8 cellular contexts compared by ENCODE assay signal in genomic region chr17:78798695-78799559, GRCh38. TPM values are rescaled to one million over a fixed set of nuclear protein-coding genes. Genes with fewer than 3 reads are reported as not detected.
A peak's percentile ranks its signal among the peaks of the same experiment; 100 is the strongest.
DNase-seq lines count a peak whose midpoint lies in the region; ATAC-seq and TF ChIP-seq lines count a peak whose summit lies in the region.

No MANE protein-coding gene starts in this region.

- peak overlapping the region; percentile 97 for H3K27ac Mint-ChIP-seq in CD4-positive, alpha-beta T cell
- peak overlapping the region in 2 of 3 experiments; percentile 79 to 95; a peak in 4 of 7 replicates for H3K27ac Mint-ChIP-seq in H9
- peak overlapping the region; percentile 85 for H3K27ac Mint-ChIP-seq in activated T-helper 2 cell treated with anti-CD3 and anti-CD28 coated beads, Interferon-gamma antibody, Interleukin-2, Interleukin-4, amounts not matched to agents 10 μg/mL and 5 μg/mL and 100 μg/mL, durations not matched to agents 14 hours and 24 hours and 36 hours

- H3K79me2 ChIP-seq in H9 (ENCODE audit: insufficient read depth, low read length) (no peaks in the 10 kb centered on the region), hepatocyte (no peaks in the 10 kb centered on the region)

- intact Hi-C loops in CD4-positive, alpha-beta T cell (cut with DNase I, micrococcal nuclease) = loop anchor here (1.0 to 2.0 kb wide), 2 partner anchors 20 to 90 kb away; no protein-coding TSS in a partner anchor
- intact Hi-C loops in activated T-helper 2 cell treated with anti-CD3 and anti-CD28 coated beads, Interferon-gamma antibody, Interleukin-2, Interleukin-4, amounts not matched to agents 10 μg/mL and 5 μg/mL and 100 μg/mL, durations not matched to agents 14 hours and 24 hours and 36 hours (cut with micrococcal nuclease) = no loop called here

- H2BK20ac ChIP-seq in H9 (ENCODE audit: low read depth, low read length, poor library complexity, severe bottlenecking) = no peak overlapping the region

- H2BK15ac ChIP-seq in H9 (ENCODE audit: low read depth, low read length) = no peak overlapping the region

- WGBS in H9 (ENCODE audit: extremely low coverage, insufficient read length, low lambda C conversion rate) = no CpG with 5 or more reads among the region's 33 CpGs
- WGBS in hepatocyte (ENCODE audit: low lambda C conversion rate, missing lambda C conversion rate) = 92% methylated on average over 33 of the region's 33 CpGs
- WGBS in suprapubic skin = 83% methylated on average over 29 of the region's 33 CpGs

- no peaks in the 10 kb centered on the region for H3K9me2 ChIP-seq in hepatocyte (replicated peaks; ENCODE audit: insufficient read depth)

- H4K20me1 ChIP-seq in H9 (ENCODE audit: control insufficient read depth, insufficient read depth, insufficient read length) = no peaks in the 10 kb centered on the region
- H4K20me1 ChIP-seq in hepatocyte (ENCODE audit: insufficient read depth, poor library complexity, severe bottlenecking) = no peaks in the 10 kb centered on the region

- H3K27me3 Mint-ChIP-seq in CD4-positive, alpha-beta T cell = no peaks in the 10 kb centered on the region
- H3K27me3 Mint-ChIP-seq in H9 (ENCODE audit: low read depth) = no peaks in the 10 kb centered on the region
- H3K27me3 Mint-ChIP-seq in activated T-helper 2 cell treated with anti-CD3 and anti-CD28 coated beads, Interferon-gamma antibody, Interleukin-2, Interleukin-4, amounts not matched to agents 10 μg/mL and 5 μg/mL and 100 μg/mL, durations not matched to agents 14 hours and 24 hours and 36 hours (ENCODE audit: low read depth) = no peaks in the 10 kb centered on the region

- peak overlapping the region; percentile 71 for H3K4me3 Mint-ChIP-seq in CD4-positive, alpha-beta T cell
- H3K4me3 Mint-ChIP-seq in H9 = no peak overlapping the region
- H3K4me3 Mint-ChIP-seq in activated T-helper 2 cell treated with anti-CD3 and anti-CD28 coated beads, Interferon-gamma antibody, Interleukin-2, Interleukin-4, amounts not matched to agents 10 μg/mL and 5 μg/mL and 100 μg/mL, durations not matched to agents 14 hours and 24 hours and 36 hours (ENCODE audit: low read depth) = no peak overlapping the region

- no peak overlapping the region for H2BK120ac ChIP-seq in H9 (ENCODE audit: low read depth, low read length, poor library complexity, severe bottlenecking)

- H3K36me3 ChIP-seq in hepatocyte (replicated peaks; ENCODE audit: insufficient read depth, low read depth) = no peaks in the 10 kb centered on the region
- peaks cover 86% of the 10 kb centered on the region for H3K36me3 ChIP-seq in suprapubic skin

- H3K14ac ChIP-seq in H9 (ENCODE audit: insufficient read depth, low read length) = no peak overlapping the region

- H3K56ac ChIP-seq in H9 (ENCODE audit: insufficient read length, low read depth, low read length) = no peak overlapping the region

- TF ChIP-seq CTCF in CD4-positive, alpha-beta T cell (IDR thresholded peaks at IDR 0.05) = peak; percentile 71
- peak; percentile 49 for TF ChIP-seq CTCF in H9 (conservative IDR thresholded peaks at IDR 0.05)
- peak; percentile 45 for TF ChIP-seq CTCF in hepatocyte (IDR thresholded peaks at IDR 0.05; ENCODE audit: poor library complexity)
- peak; percentile 18 for TF ChIP-seq CTCF in suprapubic skin (IDR thresholded peaks at IDR 0.05)

- H3K27ac ChIP-seq in CD4-positive, alpha-beta T cell (ENCODE audit: low read depth, low read length) = no peak overlapping the region
- H3K27ac ChIP-seq in H9 (ENCODE audit: insufficient read length, low read depth, low read length) (no peak overlapping the region), hepatocyte (no peak overlapping the region), suprapubic skin (no peak overlapping the region)

- H3K23ac ChIP-seq in H9 (ENCODE audit: insufficient read length, low read depth, low read length) = no peak overlapping the region

- H3K18ac ChIP-seq in H9 (ENCODE audit: insufficient read length, low read depth, low read length) = no peak overlapping the region

- H3K4me1 Mint-ChIP-seq in CD4-positive, alpha-beta T cell (ENCODE audit: low read depth) = peaks cover 80% of the 10 kb centered on the region
- no peaks in the 10 kb centered on the region for H3K4me1 Mint-ChIP-seq in H9
- H3K4me1 Mint-ChIP-seq in activated T-helper 2 cell treated with anti-CD3 and anti-CD28 coated beads, Interferon-gamma antibody, Interleukin-2, Interleukin-4, amounts not matched to agents 10 μg/mL and 5 μg/mL and 100 μg/mL, durations not matched to agents 14 hours and 24 hours and 36 hours (ENCODE audit: low read depth) = peaks cover 24% of the 10 kb centered on the region

- no peak overlapping the region for H4K5ac ChIP-seq in H9 (ENCODE audit: insufficient read length, low read depth, low read length)

- H3K9me3 ChIP-seq in CD4-positive, alpha-beta T cell (ENCODE audit: control insufficient read depth, low read length) = no peaks in the 10 kb centered on the region
- H3K9me3 ChIP-seq in H9 (ENCODE audit: control insufficient read depth, low read depth, low read length) (no peaks in the 10 kb centered on the region), hepatocyte (ENCODE audit: low read depth) (no peaks in the 10 kb centered on the region), suprapubic skin (no peaks in the 10 kb centered on the region)

- peak; percentile 29 for ATAC-seq in CD4-positive, alpha-beta T cell (ENCODE audit: poor library complexity)
- no peak for ATAC-seq in HG02973 (IDR thresholded peaks at IDR 0.05; ENCODE audit: unreplicated experiment)
- ATAC-seq in GM21423 (IDR thresholded peaks at IDR 0.05; ENCODE audit: unreplicated experiment) = no peak

- H2BK5ac ChIP-seq in H9 (ENCODE audit: insufficient read length, low read length) = no peak overlapping the region

- TF ChIP-seq POLR2A in suprapubic skin (IDR thresholded peaks at IDR 0.05) = no peak

- no peak overlapping the region for H3K4ac ChIP-seq in H9 (ENCODE audit: low read depth, low read length)

- CTCF ChIA-PET in CD4-positive, alpha-beta T cell (lab: Charles Lee) = interaction anchor here (1.0 to 1.6 kb wide), 5 partner anchors 10 to 82 kb away, joined by 3 to 5 read pairs (median 4); no protein-coding TSS in a partner anchor

- no peak overlapping the region for H2AFZ ChIP-seq in H9 (ENCODE audit: low read length)
- H2AFZ ChIP-seq in hepatocyte = no peak overlapping the region

- peaks cover 95% of the 10 kb centered on the region for H3K36me3 Mint-ChIP-seq in CD4-positive, alpha-beta T cell (ENCODE audit: low read depth)
- H3K36me3 Mint-ChIP-seq in H9 (ENCODE audit: insufficient read depth in 1 of 3, low read depth in 3 of 3) = peaks cover 56 to 91% (median 86%) of the 10 kb centered on the region in 3 experiments
- H3K36me3 Mint-ChIP-seq in activated T-helper 2 cell treated with anti-CD3 and anti-CD28 coated beads, Interferon-gamma antibody, Interleukin-2, Interleukin-4, amounts not matched to agents 10 μg/mL and 5 μg/mL and 100 μg/mL, durations not matched to agents 14 hours and 24 hours and 36 hours (ENCODE audit: low read depth) = peaks cover 80% of the 10 kb centered on the region

- POLR2A ChIA-PET in CD4-positive, alpha-beta T cell (lab: Charles Lee) = interaction anchor here (0.7 to 4.6 kb wide), 6 partner anchors 9 to 50 kb away, joined by 3 to 23 read pairs (median 7); partner anchors contain the start of gene CYTH1

- no peaks in the 10 kb centered on the region for H3K9me3 Mint-ChIP-seq in CD4-positive, alpha-beta T cell
- no peaks in the 10 kb centered on the region for H3K9me3 Mint-ChIP-seq in H9
- no peaks in the 10 kb centered on the region for H3K9me3 Mint-ChIP-seq in activated T-helper 2 cell treated with anti-CD3 and anti-CD28 coated beads, Interferon-gamma antibody, Interleukin-2, Interleukin-4, amounts not matched to agents 10 μg/mL and 5 μg/mL and 100 μg/mL, durations not matched to agents 14 hours and 24 hours and 36 hours

- H4K91ac ChIP-seq in H9 (ENCODE audit: insufficient read length, low read depth, low read length) = no peak overlapping the region

- no peak overlapping the region for H4K8ac ChIP-seq in H9 (replicated peaks; ENCODE audit: insufficient read length, low read depth, low read length)

- TF ChIP-seq EP300 in suprapubic skin (IDR thresholded peaks at IDR 0.05) = no peak

- H3K9ac ChIP-seq in H9 (ENCODE audit: extremely low read depth, insufficient read length, low read length) = no peak overlapping the region

- no peak overlapping the region for H2AK5ac ChIP-seq in H9 (ENCODE audit: insufficient read length, low read length)

- H3K79me1 ChIP-seq in H9 (ENCODE audit: insufficient read depth, low read depth, low read length, poor library complexity, severe bottlenecking) = no peaks in the 10 kb centered on the region

- H3K23me2 ChIP-seq in H9 (ENCODE audit: insufficient read length, low read depth, low read length, poor library complexity, severe bottlenecking) = no peaks in the 10 kb centered on the region

- H3K27me3 ChIP-seq in CD4-positive, alpha-beta T cell (ENCODE audit: control insufficient read depth, insufficient read depth, low read length) = no peaks in the 10 kb centered on the region
- H3K27me3 ChIP-seq in H9 (ENCODE audit: insufficient read depth, low read length) = no peaks in the 10 kb centered on the region
- no peaks in the 10 kb centered on the region for H3K27me3 ChIP-seq in hepatocyte
- no peaks in the 10 kb centered on the region for H3K27me3 ChIP-seq in suprapubic skin

- no peak overlapping the region for H3K4me3 ChIP-seq in hepatocyte
- no peak overlapping the region for H3K4me3 ChIP-seq in suprapubic skin

- H3T11ph ChIP-seq in H9 (ENCODE audit: low read length) = no peak overlapping the region

- H2BK12ac ChIP-seq in H9 (ENCODE audit: insufficient read length, low read depth, low read length) = no peak overlapping the region

- H3K4me2 ChIP-seq in H9 (ENCODE audit: insufficient read depth, insufficient read length, low read length) = no peak overlapping the region
- no peak overlapping the region for H3K4me2 ChIP-seq in hepatocyte

- H3K4me1 ChIP-seq in H9 (ENCODE audit: insufficient read depth, low read length) (no peaks in the 10 kb centered on the region), hepatocyte (ENCODE audit: insufficient read depth) (no peaks in the 10 kb centered on the region), suprapubic skin (peaks cover 11% of the 10 kb centered on the region)

- DNase-seq in CD4-positive, alpha-beta T cell = peak in 1 of 10 experiments; percentile 29
- DNase-seq in H9 = no peak
- DNase-seq in activated T-helper 2 cell treated with anti-CD3 and anti-CD28 coated beads, Interferon-gamma antibody, Interleukin-2, Interleukin-4, amounts not matched to agents 10 μg/mL and 5 μg/mL and 100 μg/mL, durations not matched to agents 14 hours and 24 hours and 36 hours (ENCODE audit: low spot score) = no peak
- peak; percentile 40 for DNase-seq in hepatocyte (ENCODE audit: low spot score)
- DNase-seq in suprapubic skin (ENCODE audit: low spot score in 2 of 2) = no peak
- DNase-seq in NCI-H1092 treated with DMSO at 0.1 percent for 48 hours (lab: John Stamatoyannopoulos, UW) = no peak

RNA-seq across cellular contexts. Expression of gene CYTH1, which starts 16.9 kb away (rescaled TPM):
- total RNA-seq in CD4-positive, alpha-beta T cell = 100 to 1,000 TPM; 521 to 525 TPM
- total RNA-seq in H9 (2021) (9.7 and 11.2 TPM in 2 replicates), hepatocyte (37.5 and 44.4 TPM in 2 replicates), suprapubic skin (10 to 100 TPM; 57.6 to 88.6 (median 74.9) TPM)
- 83.5 and 95.7 TPM in 2 replicates for total RNA-seq in activated T-helper 2 cell treated with anti-CD3 and anti-CD28 coated beads, Interferon-gamma antibody, Interleukin-2, Interleukin-4, amounts not matched to agents 10 μg/mL and 5 μg/mL and 100 μg/mL, durations not matched to agents 14 hours and 24 hours and 36 hours
- 38.5 and 47.6 TPM in 2 replicates for polyA plus RNA-seq in hepatocyte

RNA-seq across cellular contexts. Expression of gene USP36, which starts 41.7 kb away (rescaled TPM):
- total RNA-seq in CD4-positive, alpha-beta T cell = 100 to 1,000 TPM; 489 to 494 TPM
- total RNA-seq in H9 (2021) = 101 and 106 TPM in 2 replicates
- total RNA-seq in activated T-helper 2 cell treated with anti-CD3 and anti-CD28 coated beads, Interferon-gamma antibody, Interleukin-2, Interleukin-4, amounts not matched to agents 10 μg/mL and 5 μg/mL and 100 μg/mL, durations not matched to agents 14 hours and 24 hours and 36 hours = 103 and 105 TPM in 2 replicates
- total RNA-seq in hepatocyte = 17.7 and 20.9 TPM in 2 replicates
- polyA plus RNA-seq in hepatocyte = 26.2 and 31.6 TPM in 2 replicates
- total RNA-seq in suprapubic skin = 100 to 1,000 TPM in 1 of 4 donors, 10 to 100 TPM in 3; 60.1 to 118 (median 74.4) TPM

Comparison
In these comparisons a context has a peak if more than half of its experiments do, and no peak if none do; other contexts are left out.
1. CTCF ChIP-seq: peak in every context shown above with its lines; median percentile 71 in CD4-positive, alpha-beta T cell; 49 in H9; 45 in hepatocyte; 18 in suprapubic skin.